In genomic region chr6:26156105-26156849, GRCh38 we compare ENCODE assay signal across 8 cellular contexts.
A peak's percentile ranks its signal among the peaks of the same experiment; 100 is the strongest.
DNase-seq lines count a peak whose midpoint lies in the region; ATAC-seq, FAIRE-seq and TF ChIP-seq lines count a peak whose summit lies in the region.

No MANE protein-coding gene starts in this region.

- H3K27ac Mint-ChIP-seq in activated CD4-positive, alpha-beta T cell treated with anti-CD3 and anti-CD28 coated beads, Interleukin-2, amount 10 ng/mL, durations not matched to agents 7 days and 5 days: peak overlapping the region; percentile 97

- peaks cover 19% of the 10 kb centered on the region; the same call in 1 of the 2 replicates for H4K20me1 ChIP-seq in HepG2 (ENCODE audit: insufficient read depth, low read length)

- H2AFZ ChIP-seq in HepG2 (ENCODE audit: low read length): peak overlapping the region; percentile 99

- no peaks in the 10 kb centered on the region for H3K9me3 Mint-ChIP-seq in activated CD4-positive, alpha-beta T cell treated with anti-CD3 and anti-CD28 coated beads, Interleukin-2, amount 10 ng/mL, durations not matched to agents 7 days and 5 days

- H3K36me3 ChIP-seq in HepG2 (replicated peaks in 1 of 2; ENCODE audit: control insufficient read depth in 1 of 2, insufficient read depth in 2 of 2, low read length in 2 of 2): no peaks in the 10 kb centered on the region

- peaks cover 7% of the 10 kb centered on the region for H3K79me2 ChIP-seq in HepG2 (ENCODE audit: insufficient read depth, low read length)

- peak; percentile 37 for TF ChIP-seq CTCF in HepG2 (CRISPR knock-in tag; IDR thresholded peaks at IDR 0.05)

- intact Hi-C loops in HepG2 (cut with micrococcal nuclease; ENCODE audit: unreplicated experiment): loop anchor here (2.0 kb wide), 1 partner anchor 129 kb away; a partner anchor contains a TSS

- H3K9ac ChIP-seq in HepG2 (ENCODE audit: insufficient read depth, low read depth, low read length): peak overlapping the region; percentile 93

- peaks cover 13% of the 10 kb centered on the region for H3K36me3 Mint-ChIP-seq in activated CD4-positive, alpha-beta T cell treated with anti-CD3 and anti-CD28 coated beads, Interleukin-2, amount 10 ng/mL, durations not matched to agents 7 days and 5 days (ENCODE audit: low read depth)

- in situ Hi-C loops in HepG2 (cut with HindIII; ENCODE audit: extremely low pct_ligation_motif_present, low pct_unique_long_range_greater_than_20kb): loop anchor here (5.0 kb wide), 1 partner anchor 34 kb away; a partner anchor contains a TSS

- TF ChIP-seq POLR2A in GM19099 (IDR thresholded peaks at IDR 0.05; ENCODE audit: extremely low read depth, insufficient read length, low read depth) (peak; percentile 99), HepG2 (IDR thresholded peaks at IDR 0.05; ENCODE audit: insufficient read depth in 1 of 2, low read depth in 2 of 2, low read length in 2 of 2) (peak; percentile 99)

- H3K27me3 Mint-ChIP-seq in activated CD4-positive, alpha-beta T cell treated with anti-CD3 and anti-CD28 coated beads, Interleukin-2, amount 10 ng/mL, durations not matched to agents 7 days and 5 days: peaks cover 3% of the 10 kb centered on the region

- under 1% methylated on average over 47 of the region's 61 CpGs for WGBS in HepG2 (ENCODE audit: low lambda C conversion rate)

- peak; percentile 69 for TF ChIP-seq RAD21 in HepG2 (CRISPR knock-in tag; IDR thresholded peaks at IDR 0.05)

- peaks cover 39% of the 10 kb centered on the region for H3K4me1 Mint-ChIP-seq in activated CD4-positive, alpha-beta T cell treated with anti-CD3 and anti-CD28 coated beads, Interleukin-2, amount 10 ng/mL, durations not matched to agents 7 days and 5 days

- peak overlapping the region; percentile 88 for H3K4me2 ChIP-seq in HepG2 (ENCODE audit: low read depth, low read length)

- H3K4me1 ChIP-seq in HepG2 (ENCODE audit: insufficient read depth, low read length): peaks cover 40% of the 10 kb centered on the region

- peak; percentile 95 for DNase-seq in AG20443 (ENCODE audit: low spot score)
- peak; percentile 38 to 82 for DNase-seq in NCI-H524 (lab: John Stamatoyannopoulos, UW)
- DNase-seq in activated CD4-positive, alpha-beta T cell treated with anti-CD3 and anti-CD28 coated beads, Interleukin-2, amount 10 ng/mL, durations not matched to agents 7 days and 5 days: peak; percentile 90
- peak; percentile 77 for DNase-seq in dedifferentiated amniotic fluid mesenchymal stem cell (ENCODE audit: extremely low spot score)
- peak; percentile 88 for DNase-seq in HepG2 (ENCODE audit: low spot score)
- DNase-seq in stimulated activated CD4-positive, alpha-beta T cell treated with anti-CD3 and anti-CD28 coated beads, Interleukin-2, amount 100 ng/mL, for 24 hours: peak; percentile 83 to 85

- peak overlapping the region; percentile 95 for H3K27ac ChIP-seq in HepG2 (ENCODE audit: extremely low read length, insufficient read depth, low read length)

- FAIRE-seq in HepG2 (lab: Jason Lieb, UNC): peak; percentile 8

- POLR2A ChIA-PET in activated CD4-positive, alpha-beta T cell treated with anti-CD3 and anti-CD28 coated beads, Interleukin-2, amount 10 ng/mL, durations not matched to agents 7 days and 5 days (lab: Charles Lee): interaction anchor here (0.5 to 6.5 kb wide), 19 partner anchors 16 to 1682 kb away, joined by 3 to 499 read pairs (median 15); a partner anchor contains a TSS
- POLR2A ChIA-PET in HepG2 (lab: Yijun Ruan, JAX): interaction anchor here (0.7 to 7.2 kb wide), 36 partner anchors 9 to 1738 kb away, joined by 3 to 621 read pairs (median 6); partner anchors contain the start of gene HFE

- CTCF ChIA-PET in activated CD4-positive, alpha-beta T cell treated with anti-CD3 and anti-CD28 coated beads, Interleukin-2, amount 10 ng/mL, durations not matched to agents 7 days and 5 days (lab: Charles Lee): interaction anchor here (0.6 to 4.7 kb wide), 8 partner anchors 14 to 130 kb away, joined by 3 to 20 read pairs (median 4); a partner anchor contains a TSS
- CTCF ChIA-PET in HepG2 (lab: Yijun Ruan, JAX; ENCODE audit: low intra/inter-chr PET ratio, low total read pairs): no interaction called here

- no peaks in the 10 kb centered on the region for H3K9me3 ChIP-seq in HepG2 (ENCODE audit: low read length)

- ATAC-seq in HG03378 (IDR thresholded peaks at IDR 0.05; ENCODE audit: unreplicated experiment) (peak; percentile 26), HepG2 (peak; percentile 77)

- peak; percentile 7 to 60; a peak in 1 of 4 replicates for TF ChIP-seq EP300 in HepG2 (IDR thresholded peaks at IDR 0.05; ENCODE audit: low read depth in 2 of 2, low read length in 2 of 2)
- peak; percentile 69 for TF ChIP-seq EP300 in HepG2 (CRISPR knock-in tag; IDR thresholded peaks at IDR 0.05; ENCODE audit: borderline replicate concordance)

- H3K4me3 Mint-ChIP-seq in activated CD4-positive, alpha-beta T cell treated with anti-CD3 and anti-CD28 coated beads, Interleukin-2, amount 10 ng/mL, durations not matched to agents 7 days and 5 days: peak overlapping the region; percentile 92

- peak overlapping the region; percentile 94 to 96 (median 95) for H3K4me3 ChIP-seq in HepG2 (replicated peaks in 1 of 3; ENCODE audit: insufficient read depth in 1 of 3, low read depth in 2 of 3, low read length in 3 of 3)

- BruUV-seq in HepG2 (replicated peaks; lab: Mats Ljungman, UMichigan): TSS peak; percentile 81

- H3K27me3 ChIP-seq in HepG2 (ENCODE audit: control insufficient read depth in 1 of 2, insufficient read depth in 2 of 2, low read length in 2 of 2): no peaks in the 10 kb centered on the region; a peak in 1 of 5 replicates

TF ChIP-seq in HepG2, 621 proteins besides CTCF, POLR2A, EP300 and RAD21 (continues in another document):
- TF ChIP-seq NFRKB (IDR thresholded peaks at IDR 0.05): no peak
- TF ChIP-seq, protein P1, sequence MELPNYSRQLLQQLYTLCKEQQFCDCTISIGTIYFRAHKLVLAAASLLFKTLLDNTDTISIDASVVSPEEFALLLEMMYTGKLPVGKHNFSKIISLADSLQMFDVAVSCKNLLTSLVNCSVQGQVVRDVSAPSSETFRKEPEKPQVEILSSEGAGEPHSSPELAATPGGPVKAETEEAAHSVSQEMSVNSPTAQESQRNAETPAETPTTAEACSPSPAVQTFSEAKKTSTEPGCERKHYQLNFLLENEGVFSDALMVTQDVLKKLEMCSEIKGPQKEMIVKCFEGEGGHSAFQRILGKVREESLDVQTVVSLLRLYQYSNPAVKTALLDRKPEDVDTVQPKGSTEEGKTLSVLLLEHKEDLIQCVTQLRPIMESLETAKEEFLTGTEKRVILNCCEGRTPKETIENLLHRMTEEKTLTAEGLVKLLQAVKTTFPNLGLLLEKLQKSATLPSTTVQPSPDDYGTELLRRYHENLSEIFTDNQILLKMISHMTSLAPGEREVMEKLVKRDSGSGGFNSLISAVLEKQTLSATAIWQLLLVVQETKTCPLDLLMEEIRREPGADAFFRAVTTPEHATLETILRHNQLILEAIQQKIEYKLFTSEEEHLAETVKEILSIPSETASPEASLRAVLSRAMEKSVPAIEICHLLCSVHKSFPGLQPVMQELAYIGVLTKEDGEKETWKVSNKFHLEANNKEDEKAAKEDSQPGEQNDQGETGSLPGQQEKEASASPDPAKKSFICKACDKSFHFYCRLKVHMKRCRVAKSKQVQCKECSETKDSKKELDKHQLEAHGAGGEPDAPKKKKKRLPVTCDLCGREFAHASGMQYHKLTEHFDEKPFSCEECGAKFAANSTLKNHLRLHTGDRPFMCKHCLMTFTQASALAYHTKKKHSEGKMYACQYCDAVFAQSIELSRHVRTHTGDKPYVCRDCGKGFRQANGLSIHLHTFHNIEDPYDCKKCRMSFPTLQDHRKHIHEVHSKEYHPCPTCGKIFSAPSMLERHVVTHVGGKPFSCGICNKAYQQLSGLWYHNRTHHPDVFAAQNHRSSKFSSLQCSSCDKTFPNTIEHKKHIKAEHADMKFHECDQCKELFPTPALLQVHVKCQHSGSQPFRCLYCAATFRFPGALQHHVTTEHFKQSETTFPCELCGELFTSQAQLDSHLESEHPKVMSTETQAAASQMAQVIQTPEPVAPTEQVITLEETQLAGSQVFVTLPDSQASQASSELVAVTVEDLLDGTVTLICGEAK (IDR thresholded peaks at IDR 0.05): no peak
- TF ChIP-seq, protein P1 (CRISPR knock-in tag; IDR thresholded peaks at IDR 0.05): peak; percentile 94
- peak; percentile 96 for TF ChIP-seq ZNF138 (CRISPR knock-in tag; IDR thresholded peaks at IDR 0.05; ENCODE audit: low read depth)
- TF ChIP-seq ZNF589 (CRISPR knock-in tag; conservative IDR thresholded peaks at IDR 0.05): peak; percentile 94

Comparison
In these comparisons a context has a peak if more than half of its experiments do, and no peak if none do; other contexts are left out.
1. Peak in every context shown above with its lines: DNase-seq, ATAC-seq, H3K4me3 ChIP-seq and H3K27ac ChIP-seq.